14 cellular contexts compared by ENCODE assay signal in the genomic region with DNA sequence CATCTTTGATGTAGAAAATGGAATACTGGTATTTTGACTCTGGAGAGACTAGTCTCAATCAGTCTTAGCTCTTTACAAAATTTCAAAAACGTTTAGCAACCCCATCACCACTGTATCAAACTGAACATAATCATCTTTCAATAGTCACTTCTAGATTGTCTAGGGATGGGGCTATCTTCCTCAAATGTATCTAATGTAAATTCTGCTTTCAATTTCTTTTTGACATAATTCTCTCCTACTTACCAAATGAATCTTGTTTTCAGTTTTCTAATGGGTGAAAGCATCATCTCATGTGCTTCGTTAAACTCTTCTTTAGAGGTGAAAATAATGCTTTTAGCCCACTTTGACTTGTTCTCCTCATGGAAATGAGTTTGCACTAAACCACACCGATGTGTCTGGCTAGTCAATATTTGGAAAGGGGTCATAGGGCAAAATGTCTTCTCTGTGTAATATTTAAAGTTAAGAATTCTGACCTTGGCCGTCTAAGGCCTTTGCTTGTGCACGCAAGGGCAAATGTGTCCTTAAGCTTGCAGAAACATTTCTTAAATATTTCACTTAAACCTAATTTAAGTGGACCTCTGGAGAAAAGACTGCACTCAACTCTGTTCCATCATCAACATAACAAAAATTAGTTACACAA. TPM values are rescaled to one million over a fixed set of nuclear protein-coding genes. Genes with fewer than 3 reads are reported as not detected.
DNase-seq lines count a peak whose midpoint lies in the region; ATAC-seq, FAIRE-seq and TF ChIP-seq lines count a peak whose summit lies in the region.
"Had no signal": no experiment of that assay in that cellular context is flagged by ENCODE, and none has a peak within 500 bp of the region (broad histone marks: within the 10 kb centered on the region; RNA-seq: fewer than 3 reads in every experiment).

No MANE protein-coding gene starts in this region.

- H3K9me1 ChIP-seq in endothelial cell of umbilical vein (replicated peaks; ENCODE audit: control insufficient read depth, extremely low read depth, insufficient read depth, low read length): no peaks in the 10 kb centered on the region

- H3K27me3 Mint-ChIP-seq in activated T-cell treated with anti-CD3 and anti-CD28 coated beads, Interleukin-2, amount 50 U/mL, for 4 hours (ENCODE audit: low read depth): no peaks in the 10 kb centered on the region

- H3K4me2 ChIP-seq in OCI-LY3 (ENCODE audit: low read length) (peak overlapping the region; percentile 95), endothelial cell of umbilical vein (ENCODE audit: insufficient read depth, low read length) (no peak overlapping the region)

- peak; percentile 15 for FAIRE-seq in endothelial cell of umbilical vein (lab: Jason Lieb, UNC)
- FAIRE-seq: colon, frontal cortex had no signal

- CTCF ChIA-PET in endothelial cell of umbilical vein (lab: Charles Lee): interaction anchor here (0.6 kb wide), 1 partner anchor 302 kb away, joined by 3 read pairs; a partner anchor contains a TSS

- H3K36me3 Mint-ChIP-seq in activated T-cell treated with anti-CD3 and anti-CD28 coated beads, Interleukin-2, amount 50 U/mL, for 4 hours (ENCODE audit: insufficient read depth): peaks cover 26% of the 10 kb centered on the region

- DNase-seq in activated T-cell treated with anti-CD3 and anti-CD28 coated beads, Interleukin-2, amount 50 U/mL, for 4 hours: no peak
- DNase-seq in activated T-cell treated with anti-CD3 and anti-CD28 coated beads for 4 hours (no peak), endothelial cell of umbilical vein (ENCODE audit: low read depth, low spot score) (no peak), tibial artery (no peak), left cardiac atrium (no peak), psoas muscle (no peak), DMS153 (lab: John Stamatoyannopoulos, UW) (no peak)
- DNase-seq: EL, NCI-H774 had no signal

- H3K9me3 Mint-ChIP-seq in activated T-cell treated with anti-CD3 and anti-CD28 coated beads, Interleukin-2, amount 50 U/mL, for 4 hours: peaks cover 8% of the 10 kb centered on the region

- H3K4me3 ChIP-seq in OCI-LY3 (ENCODE audit: low read length) (peak overlapping the region; percentile 69), endothelial cell of umbilical vein (replicated peaks in 1 of 3; ENCODE audit: insufficient read depth in 1 of 3, low read depth in 1 of 3, low read length in 3 of 3) (no peak overlapping the region), tibial artery (peak overlapping the region in 1 of 2 donors; percentile 10), psoas muscle (no peak overlapping the region)
- H3K4me3 ChIP-seq: prostate gland had no signal

- H3K36me3 ChIP-seq in OCI-LY3 (replicated peaks; ENCODE audit: low read depth, low read length) (peaks cover 10% of the 10 kb centered on the region), endothelial cell of umbilical vein (ENCODE audit: control insufficient read depth in 2 of 2, extremely low read depth in 1 of 2, insufficient read depth in 2 of 2, low read length in 2 of 2) (no peaks in the 10 kb centered on the region), tibial artery (no peaks in the 10 kb centered on the region), psoas muscle (ENCODE audit: insufficient read depth in 1 of 2, low read depth in 1 of 2) (no peaks in the 10 kb centered on the region)
- H3K36me3 ChIP-seq: prostate gland had no signal

- H3K9me3 ChIP-seq in OCI-LY3 (ENCODE audit: insufficient read depth, low read length) (no peaks in the 10 kb centered on the region), endothelial cell of umbilical vein (replicated peaks; ENCODE audit: control insufficient read depth, insufficient read depth, low read length) (no peaks in the 10 kb centered on the region), tibial artery (no peaks in the 10 kb centered on the region), psoas muscle (no peaks in the 10 kb centered on the region)
- H3K9me3 ChIP-seq: prostate gland had no signal

- peak; percentile 54 to 58 for ATAC-seq in activated T-cell treated with anti-CD3 and anti-CD28 coated beads, Interleukin-2, amount 50 U/mL, for 4 hours
- ATAC-seq in left cardiac atrium (no peak), psoas muscle (no peak)
- ATAC-seq: left lobe of liver had no signal

- TF ChIP-seq CTCF in OCI-LY3 (IDR thresholded peaks at IDR 0.05; ENCODE audit: low read depth, low read length) (no peak), endothelial cell of umbilical vein (IDR thresholded peaks at IDR 0.05; ENCODE audit: extremely low read depth in 1 of 2, insufficient read depth in 1 of 2, low read depth in 1 of 2, low read length in 2 of 2) (no peak), tibial artery (IDR thresholded peaks at IDR 0.05) (no peak), psoas muscle (IDR thresholded peaks at IDR 0.05) (no peak)

- H3K4me1 Mint-ChIP-seq in activated T-cell treated with anti-CD3 and anti-CD28 coated beads, Interleukin-2, amount 50 U/mL, for 4 hours (ENCODE audit: low read depth): peaks cover 78% of the 10 kb centered on the region

- POLR2A ChIA-PET in endothelial cell of umbilical vein (lab: Charles Lee): no interaction called here

- H3K4me1 ChIP-seq in OCI-LY3 (ENCODE audit: low read length) (peaks cover 63% of the 10 kb centered on the region), endothelial cell of umbilical vein (ENCODE audit: control insufficient read depth, extremely low read depth, insufficient read depth, low read length) (peaks cover 8% of the 10 kb centered on the region), tibial artery (peaks cover 0 to 88% (median 38%) of the 10 kb centered on the region in 4 donors), psoas muscle (peaks cover 48% of the 10 kb centered on the region)
- H3K4me1 ChIP-seq: prostate gland had no signal

- peak overlapping the region; percentile 36 for H3K4me3 Mint-ChIP-seq in activated T-cell treated with anti-CD3 and anti-CD28 coated beads, Interleukin-2, amount 50 U/mL, for 4 hours

- no peak for TF ChIP-seq POLR2A in endothelial cell of umbilical vein (IDR thresholded peaks at IDR 0.05; ENCODE audit: low read depth, low read length)

- H3K27ac ChIP-seq in OCI-LY3 (ENCODE audit: low read length) (peak overlapping the region; percentile 56), endothelial cell of umbilical vein (ENCODE audit: insufficient read depth, low read depth, low read length) (no peak overlapping the region), tibial artery (peak overlapping the region; percentile 12 to 94), psoas muscle (no peak overlapping the region)
- H3K27ac ChIP-seq: prostate gland had no signal

- H3K27me3 ChIP-seq in OCI-LY3 (ENCODE audit: low read depth, low read length) (no peaks in the 10 kb centered on the region), endothelial cell of umbilical vein (ENCODE audit: control insufficient read depth in 2 of 2, insufficient read depth in 2 of 2, low read length in 2 of 2) (no peaks in the 10 kb centered on the region), tibial artery (no peaks in the 10 kb centered on the region), psoas muscle (ENCODE audit: insufficient read depth in 3 of 3, low read length in 2 of 3) (no peaks in the 10 kb centered on the region)

- no peak overlapping the region for H2AFZ ChIP-seq in OCI-LY3 (ENCODE audit: low read depth, low read length)
- H2AFZ ChIP-seq in endothelial cell of umbilical vein (ENCODE audit: low read depth, low read length): no peak overlapping the region

- H3K79me2 ChIP-seq in OCI-LY3 (ENCODE audit: low read length) (peaks cover 97% of the 10 kb centered on the region), endothelial cell of umbilical vein (ENCODE audit: control insufficient read depth, insufficient read depth, low read length) (peaks cover 18% of the 10 kb centered on the region)

- BruUV-seq in endothelial cell of umbilical vein (replicated peaks; lab: Mats Ljungman, UMichigan): no TSS peak

- WGBS in psoas muscle, 3 donors: 46 to 65% (median 55%) methylated on average over 5 of the region's 5 CpGs

- H3K9ac ChIP-seq in OCI-LY3 (ENCODE audit: low read length) (peak overlapping the region; percentile 38; the same call in 1 of the 2 replicates), endothelial cell of umbilical vein (replicated peaks; ENCODE audit: extremely low read depth, insufficient read depth, low read length) (no peak overlapping the region)

- intact Hi-C loops in endothelial cell of umbilical vein (cut with micrococcal nuclease) (no loop called here), tibial artery (cut with DNase I; ENCODE audit: low total_unique reads) (loop anchor here (10.0 kb wide), 1 partner anchor 98 kb away; no protein-coding TSS in a partner anchor), left cardiac atrium (cut with DNase I) (loop anchor here in 1 of 2 donors (10.0 kb wide), 1 partner anchor 68 kb away; no protein-coding TSS in a partner anchor), psoas muscle (cut with DNase I) (no loop called here)

- H4K20me1 ChIP-seq in OCI-LY3 (ENCODE audit: insufficient read depth, low read length): peaks cover 53% of the 10 kb centered on the region
- no peaks in the 10 kb centered on the region for H4K20me1 ChIP-seq in endothelial cell of umbilical vein (replicated peaks; ENCODE audit: control insufficient read depth, extremely low read depth, insufficient read depth, low read length)

- dilution Hi-C loops in endothelial cell of umbilical vein (cut with MboI; ENCODE audit: extremely low pct_ligation_motif_present, low sequenced_read_pairs): no loop called here

RNA-seq across cellular contexts. Expression of a gene that starts 5.2 kb away (rescaled TPM):
- 10 to 100 TPM; 28.7 to 48.8 (median 36.5) TPM for total RNA-seq in activated T-cell treated with anti-CD3 and anti-CD28 coated beads, Interleukin-2, amount 50 U/mL, for 4 hours
- total RNA-seq in endothelial cell of umbilical vein: 20.6 and 21.3 TPM in 2 replicates
- polyA plus RNA-seq in endothelial cell of umbilical vein: 9.0 and 10.3 TPM in 2 replicates
- 7.1 and 7.5 TPM in 2 replicates for polyA plus RNA-seq in endothelial cell of umbilical vein (2011; cell fraction: cytosol; rRNA removed)
- polyA plus RNA-seq in endothelial cell of umbilical vein (2011; cell fraction: nucleus; rRNA removed): 27.4 and 30.1 TPM in 2 replicates
- 10.3 and 11.9 TPM in 2 replicates for polyA plus RNA-seq in endothelial cell of umbilical vein (2012)
- polyA minus RNA-seq in endothelial cell of umbilical vein: 25.1 and 26.4 TPM in 2 replicates
- 6.1 TPM for polyA minus RNA-seq in endothelial cell of umbilical vein (2011; cell fraction: cytosol; rRNA and poly(A)+ RNA removed)
- 33.2 and 46.9 TPM in 2 replicates for polyA minus RNA-seq in endothelial cell of umbilical vein (2011; cell fraction: nucleus; rRNA and poly(A)+ RNA removed)
- total RNA-seq in left cardiac atrium: 10 to 100 TPM; 22.4 to 36.9 TPM
- 10 to 100 TPM; 39.8 to 47.4 (median 42.8) TPM for total RNA-seq in psoas muscle
- polyA plus RNA-seq in psoas muscle: 10 to 100 TPM; 16.3 to 22.2 (median 18.8) TPM

RNA-seq across cellular contexts. Expression of a gene that starts 51.0 kb away (rescaled TPM):
- 10 to 100 TPM; 73.9 to 81.2 (median 80.0) TPM for total RNA-seq in activated T-cell treated with anti-CD3 and anti-CD28 coated beads, Interleukin-2, amount 50 U/mL, for 4 hours
- total RNA-seq in endothelial cell of umbilical vein (128 and 130 TPM in 2 replicates), left cardiac atrium (10 to 100 TPM; 46.2 to 62.5 TPM), psoas muscle (10 to 100 TPM; 30.8 to 46.3 (median 35.7) TPM)
- polyA plus RNA-seq in endothelial cell of umbilical vein (29.1 and 34.2 TPM in 2 replicates), psoas muscle (10 to 100 TPM; 13.0 to 25.4 (median 17.4) TPM)
- 47.4 and 49.2 TPM in 2 replicates for polyA plus RNA-seq in endothelial cell of umbilical vein (2011; cell fraction: cytosol; rRNA removed)
- polyA plus RNA-seq in endothelial cell of umbilical vein (2011; cell fraction: nucleus; rRNA removed): 32.4 and 35.7 TPM in 2 replicates
- polyA plus RNA-seq in endothelial cell of umbilical vein (2012): 52.6 and 63.5 TPM in 2 replicates
- polyA minus RNA-seq in endothelial cell of umbilical vein: 167 and 180 TPM in 2 replicates
- 43.7 TPM for polyA minus RNA-seq in endothelial cell of umbilical vein (2011; cell fraction: cytosol; rRNA and poly(A)+ RNA removed)
- polyA minus RNA-seq in endothelial cell of umbilical vein (2011; cell fraction: nucleus; rRNA and poly(A)+ RNA removed): 31.8 and 46.3 TPM in 2 replicates

Comparison
In these comparisons a context has a peak if more than half of its experiments do, and no peak if none do; other contexts are left out.
1. ATAC-seq: peak in activated T-cell treated with anti-CD3 and anti-CD28 coated beads, Interleukin-2, amount 50 U/mL, for 4 hours (2 of 2); none in left cardiac atrium (0 of 2) and psoas muscle (0 of 4).
2. H3K27ac ChIP-seq: peak in OCI-LY3 (single experiment) and tibial artery (2 of 2); none in endothelial cell of umbilical vein (single experiment) and psoas muscle (single experiment).